ENCODE assay signal across 21 cellular contexts in the genomic region with DNA sequence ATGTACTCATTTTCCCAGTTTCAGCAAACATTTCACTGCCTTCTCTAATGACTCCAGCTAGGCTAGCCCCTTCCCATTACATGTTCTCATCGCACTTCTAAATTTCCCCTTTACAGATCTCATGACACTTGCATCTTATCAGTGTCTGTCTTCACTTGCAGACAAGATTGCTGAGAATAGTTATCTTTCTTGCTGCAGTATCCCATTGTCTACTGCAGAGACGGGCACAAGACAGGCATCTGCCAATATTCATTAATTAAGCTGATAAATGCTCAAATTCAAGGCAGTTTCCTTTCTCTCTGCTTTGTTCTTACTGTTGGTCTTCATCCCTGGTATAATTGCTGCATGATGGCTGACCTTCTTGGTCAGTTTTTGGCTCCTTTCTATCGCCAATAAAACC.
DNase-seq lines count a peak whose midpoint lies in the region; ATAC-seq, FAIRE-seq and TF ChIP-seq lines count a peak whose summit lies in the region.
"Had no signal": no experiment of that assay in that cellular context is flagged by ENCODE, and none has a peak within 500 bp of the region (broad histone marks: within the 10 kb centered on the region; RNA-seq: fewer than 3 reads in every experiment).

No MANE protein-coding gene starts in this region.

- H3K9ac ChIP-seq in SK-N-MC (ENCODE audit: insufficient read length) (peak overlapping the region; percentile 46), H1 (replicated peaks in 1 of 4; ENCODE audit: extremely low read depth in 1 of 4, low read depth in 3 of 4, low read length in 3 of 4) (no peak overlapping the region)
- H3K9ac ChIP-seq: BLaER1 had no signal

- H3K4ac ChIP-seq in H1 (replicated peaks; ENCODE audit: insufficient read length, low read depth, low read length): no peak overlapping the region

- H2BK5ac ChIP-seq in H1 (ENCODE audit: low read depth, low read length): no peak overlapping the region

- no peak overlapping the region for H3K56ac ChIP-seq in H1 (replicated peaks; ENCODE audit: insufficient read length, low read depth, low read length)

- H3K18ac ChIP-seq in H1 (ENCODE audit: extremely low read depth, low read length): no peak overlapping the region

- no peaks in the 10 kb centered on the region for H3K79me2 ChIP-seq in GM23338 (replicated peaks; ENCODE audit: insufficient read depth)
- H3K79me2 ChIP-seq in H1 (ENCODE audit: control insufficient read depth in 1 of 2, insufficient read depth in 2 of 2, low read length in 2 of 2): no peaks in the 10 kb centered on the region

- no peak overlapping the region for H3K4me3 ChIP-seq in A673 (ENCODE audit: low read depth, low read length, poor library complexity, severe bottlenecking)
- H3K4me3 ChIP-seq in GM23338: no peak overlapping the region
- H3K4me3 ChIP-seq in SK-N-MC: peak overlapping the region; percentile 59
- no peak overlapping the region for H3K4me3 ChIP-seq in H1 (ENCODE audit: extremely low read depth in 1 of 4, insufficient read depth in 2 of 4, low read depth in 3 of 4, low read length in 4 of 4)
- H3K4me3 ChIP-seq: BLaER1 had no signal

- CTCF ChIA-PET in A673 (lab: Charles Lee): no interaction called here
- CTCF ChIA-PET in H1 (lab: Charles Lee; ENCODE audit: partially characterized antibody): no interaction called here

- no TSS peak for BruUV-seq in A673 (replicated peaks; lab: Mats Ljungman, UMichigan)

- TF ChIP-seq POLR2A in H1 (IDR thresholded peaks at IDR 0.05; ENCODE audit: control extremely low read depth in 1 of 2, low read depth in 2 of 2, low read length in 2 of 2): no peak

- no peak for FAIRE-seq in H1 (lab: Jason Lieb, UNC)
- FAIRE-seq: G401.6, GM12892, GM19239 had no signal

- no peak for TF ChIP-seq EP300 in H1 (IDR thresholded peaks at IDR 0.05; ENCODE audit: borderline replicate concordance in 1 of 2, low read depth in 2 of 2, low read length in 2 of 2)

- no peak for TF ChIP-seq RAD21 in H1 (IDR thresholded peaks at IDR 0.05 in 1 of 2, conservative IDR thresholded peaks at IDR 0.05 in 1 of 2; ENCODE audit: low read depth in 2 of 2, low read length in 2 of 2)

- 87% methylated on average over 3 of the region's 3 CpGs; no CpG with 5 or more reads in 1 of the 2 experiments for WGBS in H1 (ENCODE audit: extremely low coverage in 1 of 2, insufficient coverage in 1 of 2, insufficient read length in 1 of 2, insufficient replicate concordance in 2 of 2, low coverage in 1 of 2, low lambda C conversion rate in 2 of 2, missing lambda C conversion rate in 1 of 2), 2 experiments

- ATAC-seq in GM23338 (no peak), HG03039 (IDR thresholded peaks at IDR 0.05; ENCODE audit: unreplicated experiment) (no peak), HG02678 (IDR thresholded peaks at IDR 0.05; ENCODE audit: unreplicated experiment) (no peak)
- ATAC-seq: CD8-positive, alpha-beta T cell had no signal

- no peak overlapping the region for H2AK5ac ChIP-seq in H1 (ENCODE audit: low read depth, low read length)

- no peaks in the 10 kb centered on the region for H3F3A ChIP-seq in GM23338 (replicated peaks; ENCODE audit: low read depth)

- no peaks in the 10 kb centered on the region for H3K27me3 Mint-ChIP-seq in GM23338 (ENCODE audit: insufficient read depth, low read depth, poor library complexity)
- H3K27me3 Mint-ChIP-seq: B cell had no signal

- H2AFZ ChIP-seq in GM23338 (peak overlapping the region; percentile 33; the same call in 1 of the 2 replicates), H1 (ENCODE audit: low read length) (peak overlapping the region; percentile 53)

- intact Hi-C loops in A673 (cut with micrococcal nuclease; ENCODE audit: unreplicated experiment): no loop called here

- no peaks in the 10 kb centered on the region for H3K27me3 ChIP-seq in A673 (replicated peaks; ENCODE audit: insufficient read depth, low read depth, low read length, poor library complexity)
- H3K27me3 ChIP-seq in GM23338 (ENCODE audit: insufficient read depth): no peaks in the 10 kb centered on the region
- no peaks in the 10 kb centered on the region for H3K27me3 ChIP-seq in H1 (replicated peaks in 1 of 4; ENCODE audit: control insufficient read depth in 3 of 4, extremely low read depth in 1 of 4, insufficient read depth in 3 of 4, low read length in 3 of 4)
- H3K27me3 ChIP-seq: BLaER1 had no signal

- H3K36me3 ChIP-seq in A673 (ENCODE audit: insufficient read depth, low read length, poor library complexity, severe bottlenecking) (no peaks in the 10 kb centered on the region), GM23338 (ENCODE audit: insufficient read depth) (no peaks in the 10 kb centered on the region), SK-N-MC (ENCODE audit: insufficient read depth, low read length) (no peaks in the 10 kb centered on the region), H1 (ENCODE audit: control insufficient read depth in 2 of 4, insufficient read depth in 4 of 4, low read length in 3 of 4) (no peaks in the 10 kb centered on the region)
- H3K36me3 ChIP-seq: BLaER1 had no signal

- no peaks in the 10 kb centered on the region for H3K9me3 ChIP-seq in A673 (ENCODE audit: low read depth, low read length, poor library complexity, severe bottlenecking)
- no peaks in the 10 kb centered on the region for H3K9me3 ChIP-seq in SK-N-MC (ENCODE audit: low read depth, low read length)
- peaks cover 0 to 5% of the 10 kb centered on the region in 2 experiments; a peak in 1 of 4 replicates for H3K9me3 ChIP-seq in H1 (ENCODE audit: insufficient read depth in 2 of 2, low read depth in 1 of 2, low read length in 1 of 2)
- H3K9me3 ChIP-seq: BLaER1, Caco-2 had no signal

- no peaks in the 10 kb centered on the region for H3K9me2 ChIP-seq in GM23338 (ENCODE audit: insufficient read depth)

- peaks cover 5% of the 10 kb centered on the region; the same call in 2 of the 3 replicates for H3K9me3 Mint-ChIP-seq in GM23338
- H3K9me3 Mint-ChIP-seq: CD8-positive, alpha-beta T cell had no signal

- no peak overlapping the region for H3K27ac Mint-ChIP-seq in GM23338
- H3K27ac Mint-ChIP-seq: B cell; CD4-positive, CD25-positive, alpha-beta regulatory T cell; CD8-positive, alpha-beta T cell had no signal

- no peak overlapping the region for H2BK120ac ChIP-seq in H1 (replicated peaks; ENCODE audit: low read depth, low read length)

- H4K20me1 ChIP-seq in GM23338 (replicated peaks; ENCODE audit: insufficient read depth): no peaks in the 10 kb centered on the region
- H4K20me1 ChIP-seq in H1 (replicated peaks in 1 of 2; ENCODE audit: control insufficient read depth in 1 of 2, insufficient read depth in 2 of 2, low read length in 2 of 2): no peaks in the 10 kb centered on the region
- H4K20me1 ChIP-seq: BLaER1 had no signal

- no peak for TF ChIP-seq CTCF in A673 (conservative IDR thresholded peaks at IDR 0.05; ENCODE audit: low read depth, low read length)
- TF ChIP-seq CTCF in GM23338 (conservative IDR thresholded peaks at IDR 0.05; ENCODE audit: low read depth in 2 of 2): no peak
- no peak for TF ChIP-seq CTCF in H1 (IDR thresholded peaks at IDR 0.05; ENCODE audit: control extremely low read depth in 1 of 3, insufficient read depth in 1 of 3, low read depth in 1 of 3, low read length in 3 of 3)

- H4K8ac ChIP-seq in H1 (ENCODE audit: extremely low read depth, insufficient read depth, low read length): no peak overlapping the region

- H3K4me3 Mint-ChIP-seq in GM23338: no peak overlapping the region
- H3K4me3 Mint-ChIP-seq: B cell; CD4-positive, CD25-positive, alpha-beta regulatory T cell; CD8-positive, alpha-beta T cell had no signal

- H3K4me2 ChIP-seq in GM23338 (no peak overlapping the region), H1 (ENCODE audit: insufficient read depth in 1 of 2, low read depth in 2 of 2, low read length in 2 of 2) (no peak overlapping the region)
- H3K4me2 ChIP-seq: BLaER1 had no signal

- H3K14ac ChIP-seq in H1 (ENCODE audit: insufficient read length): no peak overlapping the region

- H3K79me1 ChIP-seq in H1 (ENCODE audit: low read depth, low read length): no peaks in the 10 kb centered on the region

- no peak overlapping the region for H3K23ac ChIP-seq in H1 (ENCODE audit: insufficient read length)

- no peaks in the 10 kb centered on the region for H3K4me1 ChIP-seq in A673 (ENCODE audit: insufficient read depth, low read length, poor library complexity, severe bottlenecking)
- H3K4me1 ChIP-seq in GM23338 (ENCODE audit: insufficient read depth): peaks cover 8% of the 10 kb centered on the region
- H3K4me1 ChIP-seq in H1 (replicated peaks in 1 of 4; ENCODE audit: control insufficient read depth in 3 of 4, insufficient read depth in 4 of 4, low read length in 3 of 4): no peaks in the 10 kb centered on the region; a peak in 1 of 7 replicates
- H3K4me1 ChIP-seq: BLaER1, Caco-2 had no signal

- H3K36me3 Mint-ChIP-seq in GM23338 (ENCODE audit: low read depth): no peaks in the 10 kb centered on the region
- H3K36me3 Mint-ChIP-seq: CD4-positive, CD25-positive, alpha-beta regulatory T cell; CD8-positive, alpha-beta T cell had no signal

- H3K27ac ChIP-seq in A673 (ENCODE audit: low read depth, low read length, poor library complexity, severe bottlenecking) (no peak overlapping the region), GM23338 (ENCODE audit: low read depth) (no peak overlapping the region), SK-N-MC (peak overlapping the region; percentile 93), H1 (ENCODE audit: low read depth, low read length) (no peak overlapping the region)
- H3K27ac ChIP-seq: BLaER1, C4-2B had no signal

- H2BK15ac ChIP-seq in H1 (ENCODE audit: low read length): no peak overlapping the region

- H4K5ac ChIP-seq in H1 (ENCODE audit: insufficient read length, low read depth, low read length): no peak overlapping the region

- H3K4me1 Mint-ChIP-seq in GM23338: peaks cover 16% of the 10 kb centered on the region
- H3K4me1 Mint-ChIP-seq: B cell had no signal

- H3K23me2 ChIP-seq in H1 (ENCODE audit: low read depth, low read length): no peaks in the 10 kb centered on the region

- DNase-seq in A673 (ENCODE audit: low spot score): peak; percentile 0
- DNase-seq in GM23338 (ENCODE audit: low spot score): no peak
- DNase-seq in SK-N-MC (ENCODE audit: low read depth, low spot score): no peak
- no peak for DNase-seq in H1 (ENCODE audit: low read depth in 1 of 2, low spot score in 2 of 2)
- no peak for DNase-seq in pons (ENCODE audit: low spot score)
- DNase-seq: Caco-2; CD4-positive, CD25-positive, alpha-beta regulatory T cell; CD8-positive, alpha-beta T cell; DMS153; DND-41; GOT3; H7; HCEC 1CT had no signal

- H4K91ac ChIP-seq in H1 (replicated peaks; ENCODE audit: insufficient read length, low read length): no peak overlapping the region

- POLR2A ChIA-PET in A673 (lab: Charles Lee; ENCODE audit: low non-redundant PET) (no interaction called here), H1 (lab: Charles Lee; ENCODE audit: partially characterized antibody) (no interaction called here)

- no peak overlapping the region for H2BK12ac ChIP-seq in H1 (ENCODE audit: low read depth, low read length)

- no peak overlapping the region for H2BK20ac ChIP-seq in H1 (ENCODE audit: low read length)

TF ChIP-seq in GM23338, 12 proteins besides CTCF, POLR2A, EP300 and RAD21 (continues in another document):
- TF ChIP-seq ZNF331 (CRISPR knock-in tag; IDR thresholded peaks at IDR 0.05; ENCODE audit: low read depth) (no peak), CREB1 (CRISPR knock-in tag; IDR thresholded peaks at IDR 0.05; ENCODE audit: low read depth) (no peak)

TF ChIP-seq in H1, 55 proteins besides CTCF, POLR2A, EP300 and RAD21 (continues in another document):
- no peak for TF ChIP-seq TAF7 (optimal IDR thresholded peaks at IDR 0.05; ENCODE audit: borderline replicate concordance, low read depth, low read length)
